Comparison of ENCODE assay signal across 20 cellular contexts in genomic region chr6:91506509-91506908, GRCh38.
DNase-seq lines count a peak whose midpoint lies in the region; ATAC-seq, FAIRE-seq and TF ChIP-seq lines count a peak whose summit lies in the region.
"Had no signal": no experiment of that assay in that cellular context is flagged by ENCODE, and none has a peak within 500 bp of the region (broad histone marks: within the 10 kb centered on the region; RNA-seq: fewer than 3 reads in every experiment).

No MANE protein-coding gene starts in this region.

- no peak for TF ChIP-seq RAD21 in HepG2 (CRISPR knock-in tag; IDR thresholded peaks at IDR 0.05)

- 3% methylated on average over 5 of the region's 5 CpGs for WGBS in HepG2 (ENCODE audit: low lambda C conversion rate)
- WGBS in right lobe of liver (ENCODE audit: insufficient coverage, low coverage, low lambda C conversion rate, missing lambda C conversion rate): 54% methylated on average over 5 of the region's 5 CpGs
- 18% methylated on average over 5 of the region's 5 CpGs for WGBS in prostate gland

- H2AFZ ChIP-seq in HepG2 (ENCODE audit: low read length): no peak overlapping the region

- H3K27me3 ChIP-seq in HepG2 (ENCODE audit: control insufficient read depth in 1 of 2, insufficient read depth in 2 of 2, low read length in 2 of 2) (no peaks in the 10 kb centered on the region), right lobe of liver (no peaks in the 10 kb centered on the region), prostate gland (replicated peaks; ENCODE audit: insufficient read depth) (no peaks in the 10 kb centered on the region)

- TF ChIP-seq EP300 in HepG2 (IDR thresholded peaks at IDR 0.05; ENCODE audit: low read depth in 2 of 2, low read length in 2 of 2): no peak
- no peak for TF ChIP-seq EP300 in HepG2 (CRISPR knock-in tag; IDR thresholded peaks at IDR 0.05; ENCODE audit: borderline replicate concordance)

- POLR2A ChIA-PET in HepG2 (lab: Yijun Ruan, JAX): no interaction called here

- CTCF ChIA-PET in HepG2 (lab: Yijun Ruan, JAX; ENCODE audit: low intra/inter-chr PET ratio, low total read pairs): no interaction called here

- DNase-seq in HepG2 (ENCODE audit: low spot score): peak; percentile 21
- DNase-seq in right lobe of liver: no peak
- peak; percentile 4 for DNase-seq in HuH-7.5 (ENCODE audit: low spot score)
- peak; percentile 20 for DNase-seq in prostate gland (ENCODE audit: low spot score)
- no peak for DNase-seq in RKO (ENCODE audit: low spot score)
- DNase-seq in NCI-H1694 (lab: John Stamatoyannopoulos, UW): no peak
- DNase-seq in NCI-H2029 treated with DMSO at 0.1 percent for 48 hours (lab: John Stamatoyannopoulos, UW): no peak
- DNase-seq: AML-193; CD4-positive, alpha-beta T cell; DMS79 treated with DMSO at 0.1 percent for 48 hours; GF-D8; H9; KBM-7 had no signal

- no peak overlapping the region for H3K9ac ChIP-seq in HepG2 (ENCODE audit: insufficient read depth, low read depth, low read length)

- no peaks in the 10 kb centered on the region for H4K20me1 ChIP-seq in HepG2 (ENCODE audit: insufficient read depth, low read length)

- ATAC-seq in HepG2 (no peak), right lobe of liver (no peak)
- ATAC-seq: A549, GM12878 had no signal

- TF ChIP-seq CTCF in HepG2 (CRISPR knock-in tag; IDR thresholded peaks at IDR 0.05) (no peak), right lobe of liver (IDR thresholded peaks at IDR 0.05) (no peak), VCaP (conservative IDR thresholded peaks at IDR 0.05) (no peak), prostate gland (IDR thresholded peaks at IDR 0.05) (no peak)

- no peaks in the 10 kb centered on the region for H3K4me1 ChIP-seq in HepG2 (ENCODE audit: insufficient read depth, low read length)
- no peaks in the 10 kb centered on the region for H3K4me1 ChIP-seq in right lobe of liver
- no peaks in the 10 kb centered on the region for H3K4me1 ChIP-seq in prostate gland (replicated peaks)
- H3K4me1 ChIP-seq: A549, Caco-2 had no signal

- no peaks in the 10 kb centered on the region for H3K79me2 ChIP-seq in HepG2 (ENCODE audit: insufficient read depth, low read length)

- no peak for FAIRE-seq in HepG2 (lab: Jason Lieb, UNC)
- FAIRE-seq: A549, D721Med, GM12878, H1 had no signal

- BruUV-seq in HepG2 (replicated peaks; lab: Mats Ljungman, UMichigan): no TSS peak

- in situ Hi-C loops in HepG2 (cut with HindIII; ENCODE audit: extremely low pct_ligation_motif_present, low pct_unique_long_range_greater_than_20kb): no loop called here

- no peak overlapping the region for H3K4me2 ChIP-seq in HepG2 (ENCODE audit: low read depth, low read length)
- H3K4me2 ChIP-seq: A549 had no signal

- H3K9me3 ChIP-seq in HepG2 (ENCODE audit: low read length) (no peaks in the 10 kb centered on the region), right lobe of liver (no peaks in the 10 kb centered on the region), prostate gland (no peaks in the 10 kb centered on the region)
- H3K9me3 ChIP-seq: A549, Caco-2 had no signal

- intact Hi-C loops in HepG2 (cut with micrococcal nuclease; ENCODE audit: unreplicated experiment): no loop called here
- intact Hi-C loops in right lobe of liver (cut with DNase I): no loop called here
- intact Hi-C loops in prostate gland (cut with DNase I): no loop called here

- H3K36me3 ChIP-seq in HepG2 (replicated peaks in 1 of 2; ENCODE audit: control insufficient read depth in 1 of 2, insufficient read depth in 2 of 2, low read length in 2 of 2) (no peaks in the 10 kb centered on the region), right lobe of liver (no peaks in the 10 kb centered on the region), prostate gland (no peaks in the 10 kb centered on the region)

- no peak overlapping the region for H3K4me3 ChIP-seq in HepG2 (replicated peaks in 1 of 3; ENCODE audit: insufficient read depth in 1 of 3, low read depth in 2 of 3, low read length in 3 of 3)
- no peak overlapping the region for H3K4me3 ChIP-seq in right lobe of liver
- no peak overlapping the region for H3K4me3 ChIP-seq in prostate gland
- H3K4me3 ChIP-seq: A549, GM12878 had no signal

- H3K27ac ChIP-seq in HepG2 (ENCODE audit: extremely low read length, insufficient read depth, low read length) (no peak overlapping the region), right lobe of liver (no peak overlapping the region), VCaP (peak overlapping the region; percentile 78), prostate gland (peak overlapping the region; percentile 30 to 57)
- H3K27ac ChIP-seq: A549, C4-2B had no signal

- TF ChIP-seq POLR2A in HepG2 (IDR thresholded peaks at IDR 0.05; ENCODE audit: insufficient read depth in 1 of 2, low read depth in 2 of 2, low read length in 2 of 2) (no peak), right lobe of liver (IDR thresholded peaks at IDR 0.05) (no peak), prostate gland (IDR thresholded peaks at IDR 0.05) (no peak)

TF ChIP-seq in HepG2, 621 proteins besides CTCF, POLR2A, EP300 and RAD21:
- TF ChIP-seq SOX13 (IDR thresholded peaks at IDR 0.05) (no peak), SOX13 (CRISPR knock-in tag; conservative IDR thresholded peaks at IDR 0.05 in 1 of 2, IDR thresholded peaks at IDR 0.05 in 1 of 2) (no peak), FOXA1 (IDR thresholded peaks at IDR 0.05) (no peak), FOXA1 (CRISPR knock-in tag; IDR thresholded peaks at IDR 0.05) (0 out of 2 replicates have a peak, but pooled peaks have one; percentile 14), FOXP1 (IDR thresholded peaks at IDR 0.05) (no peak), FOXP1 (CRISPR knock-in tag; IDR thresholded peaks at IDR 0.05) (peak; percentile 41; the same call in 1 of the 2 replicates), ZFAT (CRISPR knock-in tag; conservative IDR thresholded peaks at IDR 0.05) (no peak), TCF7 (IDR thresholded peaks at IDR 0.05; ENCODE audit: low read depth) (peak; percentile 10; the same call in 1 of the 2 replicates), RBM39 (IDR thresholded peaks at IDR 0.05; ENCODE audit: low read depth, low read length, poor library complexity, severe bottlenecking) (no peak)

Comparison
In these comparisons a context has a peak if more than half of its experiments do, and no peak if none do; other contexts are left out.
1. DNase-seq: peak in HepG2 (single experiment), HuH-7.5 (single experiment) and prostate gland (single experiment); none in right lobe of liver (0 of 3), RKO (single experiment), NCI-H1694 (single experiment) and NCI-H2029 treated with DMSO at 0.1 percent for 48 hours (single experiment).
2. H3K27ac ChIP-seq: peak in VCaP (single experiment) and prostate gland (2 of 2); none in HepG2 (single experiment) and right lobe of liver (0 of 3).